31 cellular contexts compared by ENCODE assay signal in genomic region chr1:38097256-38097655, GRCh38. TPM values are rescaled to one million over a fixed set of nuclear protein-coding genes. Genes with fewer than 3 reads are reported as not detected.
A peak's percentile ranks its signal among the peaks of the same experiment; 100 is the strongest.
DNase-seq lines count a peak whose midpoint lies in the region; ATAC-seq and TF ChIP-seq lines count a peak whose summit lies in the region.
"Had no signal": no experiment of that assay in that cellular context is flagged by ENCODE, and none has a peak within 500 bp of the region (broad histone marks: within the 10 kb centered on the region; RNA-seq: fewer than 3 reads in every experiment).

No MANE protein-coding gene starts in this region.

- H3K27ac Mint-ChIP-seq in endodermal cell = no peak overlapping the region
- H3K27ac Mint-ChIP-seq in naive thymus-derived CD8-positive, alpha-beta T cell = no peak overlapping the region
- H3K27ac Mint-ChIP-seq: activated CD8-positive, alpha-beta T cell treated with anti-CD3 and anti-CD28 coated beads for 36 hours; activated naive CD8-positive, alpha-beta T cell; activated T-helper 17 cell treated with anti-CD3 and anti-CD28 coated beads, Interleukin-2, amount 50 U/mL, for 72 hours; CD14-positive monocyte; progenitor cell of endocrine pancreas; stimulated activated naive B cell treated with anti-CD40 and anti-IgM and Interleukin-4, amounts not matched to agents 10 μg/mL and 1 μg/mL and 100 μg/mL, for 72 hours; T-helper 17 cell had no signal

- WGBS in endodermal cell (ENCODE audit: insufficient coverage in 1 of 2, insufficient read length in 1 of 2), 2 experiments = 53 to 67% methylated on average over 9 to 13 of the region's 13 CpGs
- 90 to 96% (median 91%) methylated on average over 4 to 13 of the region's 13 CpGs for WGBS in spleen, 5 donors

- no peaks in the 10 kb centered on the region for H3K4me1 ChIP-seq in endodermal cell (ENCODE audit: control insufficient read depth, insufficient read depth, low read length)
- H3K4me1 ChIP-seq in spleen = peaks cover 0 to 14% (median 7%) of the 10 kb centered on the region in 6 donors
- no peaks in the 10 kb centered on the region for H3K4me1 ChIP-seq in tibial artery
- H3K4me1 ChIP-seq: colonic mucosa, esophagus muscularis mucosa, foreskin keratinocyte, heart left ventricle, suprapubic skin had no signal

- H3K4me3 ChIP-seq in endodermal cell (ENCODE audit: low read length) (no peak overlapping the region), spleen (no peak overlapping the region), tibial artery (no peak overlapping the region)
- H3K4me3 ChIP-seq: colonic mucosa, esophagus muscularis mucosa, GM23248, heart left ventricle, SK-N-MC, suprapubic skin had no signal

- no peak overlapping the region for H3K27ac ChIP-seq in endodermal cell (ENCODE audit: low read depth, low read length)
- no peak overlapping the region for H3K27ac ChIP-seq in spleen
- no peak overlapping the region for H3K27ac ChIP-seq in tibial artery
- H3K27ac ChIP-seq: colonic mucosa, esophagus muscularis mucosa, foreskin keratinocyte, GM23248, heart left ventricle, SK-N-MC, suprapubic skin had no signal

- H3K9me3 Mint-ChIP-seq in endodermal cell = no peaks in the 10 kb centered on the region
- no peaks in the 10 kb centered on the region for H3K9me3 Mint-ChIP-seq in naive thymus-derived CD8-positive, alpha-beta T cell
- H3K9me3 Mint-ChIP-seq: activated CD8-positive, alpha-beta T cell treated with anti-CD3 and anti-CD28 coated beads for 36 hours; activated T-helper 17 cell treated with anti-CD3 and anti-CD28 coated beads, Interleukin-2, amount 50 U/mL, for 72 hours; stimulated activated naive B cell treated with anti-CD40 and anti-IgM and Interleukin-4, amounts not matched to agents 10 μg/mL and 1 μg/mL and 100 μg/mL, for 72 hours had no signal

- POLR2A ChIA-PET in naive thymus-derived CD8-positive, alpha-beta T cell (lab: Charles Lee) = no interaction called here

- TF ChIP-seq CTCF in endodermal cell (conservative IDR thresholded peaks at IDR 0.05) = peak; percentile 26
- no peak for TF ChIP-seq CTCF in spleen (IDR thresholded peaks at IDR 0.05 in 8 of 11, conservative IDR thresholded peaks at IDR 0.05 in 3 of 11)
- no peak for TF ChIP-seq CTCF in tibial artery (IDR thresholded peaks at IDR 0.05)

- no peaks in the 10 kb centered on the region for H3K36me3 Mint-ChIP-seq in endodermal cell (ENCODE audit: low read depth)
- no peaks in the 10 kb centered on the region for H3K36me3 Mint-ChIP-seq in naive thymus-derived CD8-positive, alpha-beta T cell
- H3K36me3 Mint-ChIP-seq: activated naive CD8-positive, alpha-beta T cell; CD14-positive monocyte; stimulated activated naive B cell treated with anti-CD40 and anti-IgM and Interleukin-4, amounts not matched to agents 10 μg/mL and 1 μg/mL and 100 μg/mL, for 72 hours had no signal

- DNase-seq in NCI-H2081 (lab: John Stamatoyannopoulos, UW) (peak; percentile 59 to 78), NCI-H2081 treated with DMSO at 0.1 percent for 48 hours (lab: John Stamatoyannopoulos, UW) (no peak), NCI-H345 (lab: John Stamatoyannopoulos, UW) (peak; percentile 73), endodermal cell (no peak), spleen (peak; percentile 54), GOT3 (lab: John Stamatoyannopoulos, UW) (no peak), tibial artery (no peak)
- DNase-seq in naive thymus-derived CD8-positive, alpha-beta T cell = no peak
- DNase-seq: 8988T; activated CD4-positive, alpha-beta T cell treated with anti-CD3 and anti-CD28 coated beads for 1 hour; activated CD8-positive, alpha-beta T cell treated with anti-CD3 and anti-CD28 coated beads for 36 hours; anterior cingulate cortex; colonic mucosa; EL; foreskin keratinocyte; GM23248; heart left ventricle; MV-4-11; NCI-H2029; NCI-H774; stimulated activated naive B cell treated with anti-CD40 and anti-IgM and Interleukin-4, amounts not matched to agents 10 μg/mL and 1 μg/mL and 100 μg/mL, for 72 hours; T-helper 17 cell had no signal

- H3K27me3 ChIP-seq in endodermal cell (ENCODE audit: control insufficient read depth, insufficient read depth, low read length, poor library complexity, severe bottlenecking) (no peaks in the 10 kb centered on the region), spleen (replicated peaks in 1 of 7) (peaks cover 0 to 35% (median 0%) of the 10 kb centered on the region in 7 donors), tibial artery (peaks cover 0 to 9% of the 10 kb centered on the region in 2 donors)
- H3K27me3 ChIP-seq: colonic mucosa, suprapubic skin had no signal

- H3K27me3 Mint-ChIP-seq in endodermal cell (ENCODE audit: insufficient read depth) = no peaks in the 10 kb centered on the region
- peaks cover 7 to 28% (median 20%) of the 10 kb centered on the region in 5 donors for H3K27me3 Mint-ChIP-seq in naive thymus-derived CD8-positive, alpha-beta T cell

- no peak overlapping the region for H3K9ac ChIP-seq in endodermal cell (ENCODE audit: extremely low read depth, low read length, poor library complexity, severe bottlenecking)
- H3K9ac ChIP-seq: GM23248 had no signal

- H3K9me3 ChIP-seq in endodermal cell (ENCODE audit: control insufficient read depth, low read length) (no peaks in the 10 kb centered on the region), spleen (no peaks in the 10 kb centered on the region), tibial artery (no peaks in the 10 kb centered on the region)
- H3K9me3 ChIP-seq: colonic mucosa, esophagus muscularis mucosa, heart left ventricle, suprapubic skin had no signal

- peaks cover 9% of the 10 kb centered on the region for H3K4me1 Mint-ChIP-seq in endodermal cell
- H3K4me1 Mint-ChIP-seq in naive thymus-derived CD8-positive, alpha-beta T cell = peaks cover 0 to 1% (median 0%) of the 10 kb centered on the region in 4 donors
- H3K4me1 Mint-ChIP-seq: activated T-helper 17 cell treated with anti-CD3 and anti-CD28 coated beads, Interleukin-2, amount 50 U/mL, for 72 hours had no signal

- no peak overlapping the region for H3K4me3 Mint-ChIP-seq in endodermal cell
- H3K4me3 Mint-ChIP-seq in naive thymus-derived CD8-positive, alpha-beta T cell = no peak overlapping the region
- H3K4me3 Mint-ChIP-seq: activated CD8-positive, alpha-beta T cell treated with anti-CD3 and anti-CD28 coated beads for 36 hours; activated naive CD8-positive, alpha-beta T cell; activated T-helper 17 cell treated with anti-CD3 and anti-CD28 coated beads, Interleukin-2, amount 50 U/mL, for 72 hours; CD14-positive monocyte; stimulated activated naive B cell treated with anti-CD40 and anti-IgM and Interleukin-4, amounts not matched to agents 10 μg/mL and 1 μg/mL and 100 μg/mL, for 72 hours; T-helper 17 cell had no signal

- intact Hi-C loops in spleen (cut with DNase I; ENCODE audit: low total_unique reads) = no loop called here
- intact Hi-C loops in tibial artery (cut with DNase I; ENCODE audit: low total_unique reads) = no loop called here

- no peaks in the 10 kb centered on the region for H3K36me3 ChIP-seq in endodermal cell (ENCODE audit: control insufficient read depth, insufficient read depth, low read length)
- no peaks in the 10 kb centered on the region for H3K36me3 ChIP-seq in spleen
- no peaks in the 10 kb centered on the region for H3K36me3 ChIP-seq in tibial artery
- H3K36me3 ChIP-seq: colonic mucosa, esophagus muscularis mucosa, heart left ventricle, suprapubic skin had no signal

- ATAC-seq in naive thymus-derived CD8-positive, alpha-beta T cell = no peak
- ATAC-seq: activated CD8-positive, alpha-beta T cell treated with anti-CD3 and anti-CD28 coated beads for 36 hours; activated T-helper 17 cell treated with anti-CD3 and anti-CD28 coated beads, Interleukin-2, amount 50 U/mL, for 72 hours; foreskin keratinocyte; heart left ventricle; sciatic nerve; stimulated activated naive B cell treated with anti-CD40 and anti-IgM and Interleukin-4, amounts not matched to agents 10 μg/mL and 1 μg/mL and 100 μg/mL, for 72 hours; T-helper 17 cell had no signal

- no peak for TF ChIP-seq POLR2A in spleen (IDR thresholded peaks at IDR 0.05)

RNA-seq across cellular contexts. Expression of gene POU3F1, which starts 50.7 kb away (rescaled TPM):
- total RNA-seq in endodermal cell (under 1 TPM; 0.20 to 0.46 TPM), spleen (under 1 TPM in 4 of 7 donors, not detected in 3; 0.17 to 0.60 (median 0.30) TPM)
- 9.7 TPM for polyA plus RNA-seq in endodermal cell (2013, experiment 1 of 2)
- 8.6 TPM for polyA plus RNA-seq in endodermal cell (2013, experiment 2 of 2)
- polyA plus RNA-seq in spleen = under 1 TPM; 0.07 to 0.38 (median 0.08) TPM
- under 1 TPM; 0.31 to 0.38 TPM for total RNA-seq in naive thymus-derived CD8-positive, alpha-beta T cell
- under 1 TPM in 1 of 3 donors, not detected in 2; 0.08 TPM for polyA plus RNA-seq in naive thymus-derived CD8-positive, alpha-beta T cell
- total RNA-seq: colonic mucosa, GM23248, LHCN-M2 had no signal
- polyA plus RNA-seq: CD14-positive monocyte, GM23248, heart left ventricle had no signal

Comparison
In these comparisons a context has a peak if more than half of its experiments do, and no peak if none do; other contexts are left out.
1. DNase-seq: peak in NCI-H2081 (2 of 2), NCI-H345 (single experiment) and spleen (single experiment); none in NCI-H2081 treated with DMSO at 0.1 percent for 48 hours (single experiment), endodermal cell (single experiment), GOT3 (single experiment), naive thymus-derived CD8-positive, alpha-beta T cell (0 of 10) and tibial artery (0 of 2).